In the genomic region with DNA sequence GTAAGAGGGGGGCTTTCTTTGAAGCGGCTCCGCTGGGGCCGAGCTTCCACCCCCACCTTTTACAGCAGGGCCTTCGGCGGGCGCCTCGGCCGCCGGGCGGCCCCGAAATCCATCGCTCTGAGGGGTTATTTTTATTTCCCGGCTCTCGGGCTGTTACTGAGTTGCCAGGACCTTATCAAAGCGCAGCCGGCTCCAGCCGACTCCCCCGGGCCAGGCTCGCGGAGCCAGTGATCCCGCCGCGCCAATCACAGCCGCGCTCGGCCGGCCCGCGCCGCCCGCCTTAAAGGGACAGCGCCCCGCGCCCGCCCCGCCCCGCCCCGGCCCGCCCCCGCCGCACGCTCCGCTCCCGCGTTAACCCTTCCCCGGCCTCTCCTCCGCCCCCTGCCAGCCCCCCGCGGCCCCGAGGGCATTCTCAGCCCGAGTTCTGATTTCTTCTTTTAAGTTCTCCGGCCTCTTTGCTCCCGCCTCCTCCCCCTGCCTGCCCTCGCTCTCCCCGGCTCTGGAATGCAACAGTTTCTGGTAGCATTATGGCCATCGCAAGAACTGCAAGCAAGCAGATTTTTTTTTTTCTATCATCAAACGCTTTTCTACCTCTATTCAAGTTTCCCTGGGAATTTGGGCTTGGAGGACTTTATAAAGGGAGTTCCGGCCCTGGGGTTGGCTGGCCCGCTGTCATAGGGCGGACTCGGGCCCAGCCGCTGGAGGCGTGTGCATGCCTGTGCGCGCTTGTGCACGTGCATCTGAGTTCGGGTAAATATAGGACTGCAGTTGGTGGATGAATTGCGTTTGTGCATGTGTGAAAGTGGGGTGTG, we compare ENCODE assay signal across 1 cellular context.
TF ChIP-seq lines count a peak whose summit lies in the region.

A gene with protein sequence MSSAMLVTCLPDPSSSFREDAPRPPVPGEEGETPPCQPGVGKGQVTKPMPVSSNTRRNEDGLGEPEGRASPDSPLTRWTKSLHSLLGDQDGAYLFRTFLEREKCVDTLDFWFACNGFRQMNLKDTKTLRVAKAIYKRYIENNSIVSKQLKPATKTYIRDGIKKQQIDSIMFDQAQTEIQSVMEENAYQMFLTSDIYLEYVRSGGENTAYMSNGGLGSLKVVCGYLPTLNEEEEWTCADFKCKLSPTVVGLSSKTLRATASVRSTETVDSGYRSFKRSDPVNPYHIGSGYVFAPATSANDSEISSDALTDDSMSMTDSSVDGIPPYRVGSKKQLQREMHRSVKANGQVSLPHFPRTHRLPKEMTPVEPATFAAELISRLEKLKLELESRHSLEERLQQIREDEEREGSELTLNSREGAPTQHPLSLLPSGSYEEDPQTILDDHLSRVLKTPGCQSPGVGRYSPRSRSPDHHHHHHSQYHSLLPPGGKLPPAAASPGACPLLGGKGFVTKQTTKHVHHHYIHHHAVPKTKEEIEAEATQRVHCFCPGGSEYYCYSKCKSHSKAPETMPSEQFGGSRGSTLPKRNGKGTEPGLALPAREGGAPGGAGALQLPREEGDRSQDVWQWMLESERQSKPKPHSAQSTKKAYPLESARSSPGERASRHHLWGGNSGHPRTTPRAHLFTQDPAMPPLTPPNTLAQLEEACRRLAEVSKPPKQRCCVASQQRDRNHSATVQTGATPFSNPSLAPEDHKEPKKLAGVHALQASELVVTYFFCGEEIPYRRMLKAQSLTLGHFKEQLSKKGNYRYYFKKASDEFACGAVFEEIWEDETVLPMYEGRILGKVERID (minus strand): TSS at position 255 of the 812 bp plus-strand sequence. CDS start 3,028 bp downstream, outside the sequence.

TF ChIP-seq in HepG2, 621 proteins besides CTCF, POLR2A, EP300 and RAD21 (continued from another document and continues in another):
- TF ChIP-seq, protein P1, sequence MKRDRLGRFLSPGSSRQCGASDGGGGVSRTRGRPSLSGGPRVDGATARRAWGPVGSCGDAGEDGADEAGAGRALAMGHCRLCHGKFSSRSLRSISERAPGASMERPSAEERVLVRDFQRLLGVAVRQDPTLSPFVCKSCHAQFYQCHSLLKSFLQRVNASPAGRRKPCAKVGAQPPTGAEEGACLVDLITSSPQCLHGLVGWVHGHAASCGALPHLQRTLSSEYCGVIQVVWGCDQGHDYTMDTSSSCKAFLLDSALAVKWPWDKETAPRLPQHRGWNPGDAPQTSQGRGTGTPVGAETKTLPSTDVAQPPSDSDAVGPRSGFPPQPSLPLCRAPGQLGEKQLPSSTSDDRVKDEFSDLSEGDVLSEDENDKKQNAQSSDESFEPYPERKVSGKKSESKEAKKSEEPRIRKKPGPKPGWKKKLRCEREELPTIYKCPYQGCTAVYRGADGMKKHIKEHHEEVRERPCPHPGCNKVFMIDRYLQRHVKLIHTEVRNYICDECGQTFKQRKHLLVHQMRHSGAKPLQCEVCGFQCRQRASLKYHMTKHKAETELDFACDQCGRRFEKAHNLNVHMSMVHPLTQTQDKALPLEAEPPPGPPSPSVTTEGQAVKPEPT (CRISPR knock-in tag; IDR thresholded peaks at IDR 0.05; ENCODE audit: low read depth): peak; percentile 96
- TF ChIP-seq ZSCAN31 (CRISPR knock-in tag; IDR thresholded peaks at IDR 0.05; ENCODE audit: low read depth) (peak; percentile 93), TOPORS (CRISPR knock-in tag; IDR thresholded peaks at IDR 0.05) (peak; percentile 96), PHF21A (CRISPR knock-in tag; IDR thresholded peaks at IDR 0.05) (peak; percentile 94), NPAS2 (CRISPR knock-in tag; IDR thresholded peaks at IDR 0.05; ENCODE audit: borderline replicate concordance) (0 out of 2 replicates have a peak, but pooled peaks have one; percentile 5), ZMYM4 (CRISPR knock-in tag; IDR thresholded peaks at IDR 0.05) (peak; percentile 75), ZBTB3 (CRISPR knock-in tag; IDR thresholded peaks at IDR 0.05; ENCODE audit: borderline replicate concordance, low read depth) (peak; percentile 81; the same call in 1 of the 2 replicates), FOXO1 (CRISPR knock-in tag; IDR thresholded peaks at IDR 0.05) (peak; percentile 54), ZNF83 (CRISPR knock-in tag; IDR thresholded peaks at IDR 0.05; ENCODE audit: borderline replicate concordance) (peak; percentile 95), SATB2 (CRISPR knock-in tag; IDR thresholded peaks at IDR 0.05) (peak; percentile 96), RARA (CRISPR knock-in tag; IDR thresholded peaks at IDR 0.05) (peak; percentile 55), CEBPG (CRISPR knock-in tag; IDR thresholded peaks at IDR 0.05) (no peak; the same call in 1 of the 2 replicates), ZNF12 (CRISPR knock-in tag; IDR thresholded peaks at IDR 0.05) (peak; percentile 71; the same call in 1 of the 2 replicates), ERF (CRISPR knock-in tag; IDR thresholded peaks at IDR 0.05) (peak; percentile 46; the same call in 1 of the 2 replicates), NR2F1 (CRISPR knock-in tag; IDR thresholded peaks at IDR 0.05) (peak in 1 of 2 experiments; percentile 37; a peak in 1 of 4 replicates), PCBP1 (IDR thresholded peaks at IDR 0.05; ENCODE audit: borderline replicate concordance, low read depth, low read length) (no peak), ZNF619 (CRISPR knock-in tag; IDR thresholded peaks at IDR 0.05) (no peak), ZNF841 (CRISPR knock-in tag; IDR thresholded peaks at IDR 0.05; ENCODE audit: borderline replicate concordance) (peak; percentile 95), PCBP2 (optimal IDR thresholded peaks at IDR 0.05; ENCODE audit: low read depth, low read length, poor library complexity, severe bottlenecking) (no peak), ZNF256 (CRISPR knock-in tag; conservative IDR thresholded peaks at IDR 0.05) (peak; percentile 98), KMT2A (CRISPR knock-in tag; IDR thresholded peaks at IDR 0.05) (no peak; the same call in none of the 2 replicates), ZSCAN20 (CRISPR knock-in tag; IDR thresholded peaks at IDR 0.05; ENCODE audit: borderline replicate concordance) (peak; percentile 92), ONECUT2 (CRISPR knock-in tag; IDR thresholded peaks at IDR 0.05) (peak; percentile 74), KDM2A (CRISPR knock-in tag; IDR thresholded peaks at IDR 0.05; ENCODE audit: borderline replicate concordance, low read depth) (peak; percentile 44), ZNF850 (CRISPR knock-in tag; conservative IDR thresholded peaks at IDR 0.05) (no peak), HNF4A (CRISPR knock-in tag; IDR thresholded peaks at IDR 0.05) (0 out of 2 replicates have a peak, but pooled peaks have one; percentile 48), GLI4 (CRISPR knock-in tag; IDR thresholded peaks at IDR 0.05; ENCODE audit: borderline replicate concordance) (peak; percentile 95; the same call in 1 of the 2 replicates), CAMTA2 (CRISPR knock-in tag; IDR thresholded peaks at IDR 0.05; ENCODE audit: borderline replicate concordance) (peak; percentile 46; the same call in 1 of the 2 replicates), NFIC (IDR thresholded peaks at IDR 0.05; ENCODE audit: low read length) (peak; percentile 42; the same call in 1 of the 2 replicates), ZNF766 (CRISPR knock-in tag; IDR thresholded peaks at IDR 0.05; ENCODE audit: borderline replicate concordance) (peak; percentile 98), ZNF562 (CRISPR knock-in tag; IDR thresholded peaks at IDR 0.05; ENCODE audit: borderline replicate concordance) (peak; percentile 93), ZNF232 (CRISPR knock-in tag; IDR thresholded peaks at IDR 0.05; ENCODE audit: borderline replicate concordance) (peak; percentile 98), NKX3-1 (CRISPR knock-in tag; IDR thresholded peaks at IDR 0.05) (peak; percentile 98), ZNF263 (CRISPR knock-in tag; IDR thresholded peaks at IDR 0.05) (peak; percentile 85), TGIF2 (CRISPR knock-in tag; IDR thresholded peaks at IDR 0.05) (peak; percentile 98), TAF1 (CRISPR knock-in tag; IDR thresholded peaks at IDR 0.05) (peak; percentile 40; the same call in 1 of the 2 replicates), HES4 (CRISPR knock-in tag; IDR thresholded peaks at IDR 0.05; ENCODE audit: borderline replicate concordance) (peak; percentile 98), ATF7-NPFF (CRISPR knock-in tag; IDR thresholded peaks at IDR 0.05; ENCODE audit: low read depth) (peak; percentile 86), ETV5 (CRISPR knock-in tag; IDR thresholded peaks at IDR 0.05; ENCODE audit: borderline replicate concordance) (peak; percentile 52; the same call in 1 of the 2 replicates), ZNF224 (CRISPR knock-in tag; IDR thresholded peaks at IDR 0.05) (peak; percentile 90), RXRB (CRISPR knock-in tag; IDR thresholded peaks at IDR 0.05; ENCODE audit: borderline replicate concordance) (peak; percentile 58), ZNF782 (CRISPR knock-in tag; IDR thresholded peaks at IDR 0.05; ENCODE audit: borderline replicate concordance) (peak; percentile 90; the same call in 1 of the 2 replicates), PPARG (CRISPR knock-in tag; conservative IDR thresholded peaks at IDR 0.05) (0 out of 2 replicates have a peak, but pooled peaks have one; percentile 37), ZNF253 (CRISPR knock-in tag; IDR thresholded peaks at IDR 0.05; ENCODE audit: borderline replicate concordance) (peak; percentile 99), HNRNPH1 (optimal IDR thresholded peaks at IDR 0.05; ENCODE audit: low read depth, low read length) (no peak), GTF2F1 (IDR thresholded peaks at IDR 0.05; ENCODE audit: low read length) (no peak), ZNF10 (CRISPR knock-in tag; IDR thresholded peaks at IDR 0.05; ENCODE audit: borderline replicate concordance, low read depth) (no peak)
- TF ChIP-seq, protein P2, sequence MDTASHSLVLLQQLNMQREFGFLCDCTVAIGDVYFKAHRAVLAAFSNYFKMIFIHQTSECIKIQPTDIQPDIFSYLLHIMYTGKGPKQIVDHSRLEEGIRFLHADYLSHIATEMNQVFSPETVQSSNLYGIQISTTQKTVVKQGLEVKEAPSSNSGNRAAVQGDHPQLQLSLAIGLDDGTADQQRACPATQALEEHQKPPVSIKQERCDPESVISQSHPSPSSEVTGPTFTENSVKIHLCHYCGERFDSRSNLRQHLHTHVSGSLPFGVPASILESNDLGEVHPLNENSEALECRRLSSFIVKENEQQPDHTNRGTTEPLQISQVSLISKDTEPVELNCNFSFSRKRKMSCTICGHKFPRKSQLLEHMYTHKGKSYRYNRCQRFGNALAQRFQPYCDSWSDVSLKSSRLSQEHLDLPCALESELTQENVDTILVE (CRISPR knock-in tag; IDR thresholded peaks at IDR 0.05): no peak; the same call in 1 of the 2 replicates
- TF ChIP-seq, protein P3, sequence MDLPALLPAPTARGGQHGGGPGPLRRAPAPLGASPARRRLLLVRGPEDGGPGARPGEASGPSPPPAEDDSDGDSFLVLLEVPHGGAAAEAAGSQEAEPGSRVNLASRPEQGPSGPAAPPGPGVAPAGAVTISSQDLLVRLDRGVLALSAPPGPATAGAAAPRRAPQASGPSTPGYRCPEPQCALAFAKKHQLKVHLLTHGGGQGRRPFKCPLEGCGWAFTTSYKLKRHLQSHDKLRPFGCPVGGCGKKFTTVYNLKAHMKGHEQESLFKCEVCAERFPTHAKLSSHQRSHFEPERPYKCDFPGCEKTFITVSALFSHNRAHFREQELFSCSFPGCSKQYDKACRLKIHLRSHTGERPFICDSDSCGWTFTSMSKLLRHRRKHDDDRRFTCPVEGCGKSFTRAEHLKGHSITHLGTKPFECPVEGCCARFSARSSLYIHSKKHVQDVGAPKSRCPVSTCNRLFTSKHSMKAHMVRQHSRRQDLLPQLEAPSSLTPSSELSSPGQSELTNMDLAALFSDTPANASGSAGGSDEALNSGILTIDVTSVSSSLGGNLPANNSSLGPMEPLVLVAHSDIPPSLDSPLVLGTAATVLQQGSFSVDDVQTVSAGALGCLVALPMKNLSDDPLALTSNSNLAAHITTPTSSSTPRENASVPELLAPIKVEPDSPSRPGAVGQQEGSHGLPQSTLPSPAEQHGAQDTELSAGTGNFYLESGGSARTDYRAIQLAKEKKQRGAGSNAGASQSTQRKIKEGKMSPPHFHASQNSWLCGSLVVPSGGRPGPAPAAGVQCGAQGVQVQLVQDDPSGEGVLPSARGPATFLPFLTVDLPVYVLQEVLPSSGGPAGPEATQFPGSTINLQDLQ (CRISPR knock-in tag; IDR thresholded peaks at IDR 0.05): peak; percentile 98
- TF ChIP-seq, protein P4, sequence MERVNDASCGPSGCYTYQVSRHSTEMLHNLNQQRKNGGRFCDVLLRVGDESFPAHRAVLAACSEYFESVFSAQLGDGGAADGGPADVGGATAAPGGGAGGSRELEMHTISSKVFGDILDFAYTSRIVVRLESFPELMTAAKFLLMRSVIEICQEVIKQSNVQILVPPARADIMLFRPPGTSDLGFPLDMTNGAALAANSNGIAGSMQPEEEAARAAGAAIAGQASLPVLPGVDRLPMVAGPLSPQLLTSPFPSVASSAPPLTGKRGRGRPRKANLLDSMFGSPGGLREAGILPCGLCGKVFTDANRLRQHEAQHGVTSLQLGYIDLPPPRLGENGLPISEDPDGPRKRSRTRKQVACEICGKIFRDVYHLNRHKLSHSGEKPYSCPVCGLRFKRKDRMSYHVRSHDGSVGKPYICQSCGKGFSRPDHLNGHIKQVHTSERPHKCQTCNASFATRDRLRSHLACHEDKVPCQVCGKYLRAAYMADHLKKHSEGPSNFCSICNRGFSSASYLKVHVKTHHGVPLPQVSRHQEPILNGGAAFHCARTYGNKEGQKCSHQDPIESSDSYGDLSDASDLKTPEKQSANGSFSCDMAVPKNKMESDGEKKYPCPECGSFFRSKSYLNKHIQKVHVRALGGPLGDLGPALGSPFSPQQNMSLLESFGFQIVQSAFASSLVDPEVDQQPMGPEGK (CRISPR knock-in tag; IDR thresholded peaks at IDR 0.05): peak; percentile 32
- TF ChIP-seq, protein P5, sequence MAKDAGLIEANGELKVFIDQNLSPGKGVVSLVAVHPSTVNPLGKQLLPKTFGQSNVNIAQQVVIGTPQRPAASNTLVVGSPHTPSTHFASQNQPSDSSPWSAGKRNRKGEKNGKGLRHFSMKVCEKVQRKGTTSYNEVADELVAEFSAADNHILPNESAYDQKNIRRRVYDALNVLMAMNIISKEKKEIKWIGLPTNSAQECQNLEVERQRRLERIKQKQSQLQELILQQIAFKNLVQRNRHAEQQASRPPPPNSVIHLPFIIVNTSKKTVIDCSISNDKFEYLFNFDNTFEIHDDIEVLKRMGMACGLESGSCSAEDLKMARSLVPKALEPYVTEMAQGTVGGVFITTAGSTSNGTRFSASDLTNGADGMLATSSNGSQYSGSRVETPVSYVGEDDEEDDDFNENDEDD (CRISPR knock-in tag; IDR thresholded peaks at IDR 0.05; ENCODE audit: borderline replicate concordance): peak; percentile 93
- TF ChIP-seq, protein P6, sequence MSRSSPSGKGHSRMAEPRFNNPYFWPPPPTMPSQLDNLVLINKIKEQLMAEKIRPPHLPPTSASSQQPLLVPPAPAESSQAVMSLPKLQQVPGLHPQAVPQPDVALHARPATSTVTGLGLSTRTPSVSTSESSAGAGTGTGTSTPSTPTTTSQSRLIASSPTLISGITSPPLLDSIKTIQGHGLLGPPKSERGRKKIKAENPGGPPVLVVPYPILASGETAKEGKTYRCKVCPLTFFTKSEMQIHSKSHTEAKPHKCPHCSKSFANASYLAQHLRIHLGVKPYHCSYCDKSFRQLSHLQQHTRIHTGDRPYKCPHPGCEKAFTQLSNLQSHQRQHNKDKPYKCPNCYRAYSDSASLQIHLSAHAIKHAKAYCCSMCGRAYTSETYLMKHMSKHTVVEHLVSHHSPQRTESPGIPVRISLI (CRISPR knock-in tag; IDR thresholded peaks at IDR 0.05; ENCODE audit: borderline replicate concordance): peak; percentile 83
